In genomic region chr12:51839310-51839943, GRCh38 we compare ENCODE assay signal across 1 cellular context.
TF ChIP-seq lines count a peak whose summit lies in the region.

No MANE protein-coding gene starts in this region.

TF ChIP-seq in SK-N-SH, 30 proteins besides CTCF, POLR2A, EP300 and RAD21:
- TF ChIP-seq TCF12 (IDR thresholded peaks at IDR 0.05) (no peak), POLR2AphosphoS5 (IDR thresholded peaks at IDR 0.05; ENCODE audit: low read depth, low read length) (no peak), NFIC (IDR thresholded peaks at IDR 0.05; ENCODE audit: borderline replicate concordance) (no peak), GATA2 (CRISPR knock-in tag; IDR thresholded peaks at IDR 0.05) (no peak), GABPA (IDR thresholded peaks at IDR 0.05; ENCODE audit: low read depth) (no peak), CHD2 (IDR thresholded peaks at IDR 0.05; ENCODE audit: low read length, partially characterized antibody) (no peak), USF1 (IDR thresholded peaks at IDR 0.05; ENCODE audit: borderline replicate concordance, low read depth) (no peak), USF2 (IDR thresholded peaks at IDR 0.05; ENCODE audit: borderline replicate concordance, low read depth, low read length) (no peak)
